Comparison of ENCODE assay signal across 28 cellular contexts in genomic region chr17:45992904-45993303, GRCh38. TPM values are rescaled to one million over a fixed set of nuclear protein-coding genes. Genes with fewer than 3 reads are reported as not detected.
"Had no signal": no experiment of that assay in that cellular context is flagged by ENCODE, and none has a peak within 500 bp of the region (broad histone marks: within the 10 kb centered on the region; RNA-seq: fewer than 3 reads in every experiment).

No MANE protein-coding gene starts in this region.

- ATAC-seq: activated CD8-positive, alpha-beta T cell treated with anti-CD3 and anti-CD28 coated beads, Interleukin-2, amount 10 ng/mL, durations not matched to agents 7 days and 5 days; activated naive CD8-positive, alpha-beta T cell treated with anti-CD3 and anti-CD28 coated beads, Interleukin-2, amount 50 U/mL, for 24 hours; heart right ventricle; natural killer cell treated with Interleukin-12 subunit alpha and Interleukin-12 subunit beta and Interleukin-15 and Interleukin-18, amount 100 ng/mL, for 72 hours; sciatic nerve; stimulated activated naive B cell treated with anti-CD40 and anti-IgM and Interleukin-4, amounts not matched to agents 10 μg/mL and 1 μg/mL and 100 μg/mL, for 72 hours had no signal

- H3K36me3 Mint-ChIP-seq: immature natural killer cell; natural killer cell treated with Interleukin-12 subunit alpha and Interleukin-12 subunit beta and Interleukin-15 and Interleukin-18, amount 100 ng/mL, for 72 hours had no signal

- DNase-seq: activated CD4-positive, alpha-beta T cell treated with anti-CD3 and anti-CD28 coated beads for 1 hour; activated CD4-positive, alpha-beta T cell treated with anti-CD3 and anti-CD28 coated beads, Interleukin-2, amount 50 U/mL, for 1 hour; activated CD8-positive, alpha-beta T cell treated with anti-CD3 and anti-CD28 coated beads, Interleukin-2, amount 10 ng/mL, durations not matched to agents 7 days and 5 days; activated gamma-delta T cell; activated naive CD4-positive, alpha-beta T cell treated with anti-CD3 and anti-CD28 coated beads, Interleukin-2, amount 50 U/mL, for 16 hours; activated naive CD8-positive, alpha-beta T cell treated with anti-CD3 and anti-CD28 coated beads, Interleukin-2, amount 50 U/mL, for 24 hours; effector CD4-positive, alpha-beta T cell; erythroblast; foreskin fibroblast; heart right ventricle; immature natural killer cell; left ventricle myocardium inferior; stimulated activated CD4-positive, alpha-beta T cell treated with anti-CD3 and anti-CD28 coated beads, Interleukin-2, amount 100 ng/mL, for 48 hours; stimulated activated CD8-positive, alpha-beta memory T cell treated with anti-CD3 and anti-CD28 coated beads, Interleukin-4, amount 100 ng/mL, for 48 hours; stimulated activated naive B cell treated with anti-CD40 and anti-IgM and Interleukin-4, amounts not matched to agents 10 μg/mL and 1 μg/mL and 100 μg/mL, for 72 hours; upper lobe of left lung; WERI-Rb-1 had no signal

- H3K4me3 Mint-ChIP-seq: activated CD8-positive, alpha-beta T cell treated with anti-CD3 and anti-CD28 coated beads, Interleukin-2, amount 10 ng/mL, durations not matched to agents 7 days and 5 days; activated naive CD8-positive, alpha-beta T cell treated with anti-CD3 and anti-CD28 coated beads, Interleukin-2, amount 50 U/mL, for 24 hours; activated T-helper 1 cell treated with anti-CD3 and anti-CD28 coated beads, Interleukin-12 subunit alpha, Interleukin-12 subunit beta, Interleukin-2, Interleukin-4 antibody, amounts not matched to agents 30 ng/mL and 10 ng/mL and 1 ng/mL, durations not matched to agents 14 hours and 24 hours and 36 hours; brain; immature natural killer cell; natural killer cell treated with Interleukin-12 subunit alpha and Interleukin-12 subunit beta and Interleukin-15 and Interleukin-18, amount 100 ng/mL, for 72 hours; stimulated activated naive B cell treated with anti-CD40 and anti-IgM and Interleukin-4, amounts not matched to agents 10 μg/mL and 1 μg/mL and 100 μg/mL, for 72 hours had no signal

- H3K36me3 ChIP-seq: heart right ventricle, left ventricle myocardium inferior, thoracic aorta, upper lobe of left lung, WERI-Rb-1 had no signal

- H3K27ac Mint-ChIP-seq: activated CD8-positive, alpha-beta T cell treated with anti-CD3 and anti-CD28 coated beads, Interleukin-2, amount 10 ng/mL, durations not matched to agents 7 days and 5 days; activated naive CD8-positive, alpha-beta T cell treated with anti-CD3 and anti-CD28 coated beads, Interleukin-2, amount 50 U/mL, for 24 hours; activated T-helper 1 cell treated with anti-CD3 and anti-CD28 coated beads, Interleukin-12 subunit alpha, Interleukin-12 subunit beta, Interleukin-2, Interleukin-4 antibody, amounts not matched to agents 30 ng/mL and 10 ng/mL and 1 ng/mL, durations not matched to agents 14 hours and 24 hours and 36 hours; immature natural killer cell; natural killer cell treated with Interleukin-12 subunit alpha and Interleukin-12 subunit beta and Interleukin-15 and Interleukin-18, amount 100 ng/mL, for 72 hours; stimulated activated naive B cell treated with anti-CD40 and anti-IgM and Interleukin-4, amounts not matched to agents 10 μg/mL and 1 μg/mL and 100 μg/mL, for 72 hours had no signal

- H2AFZ ChIP-seq: parathyroid adenoma had no signal

- H3K9me3 Mint-ChIP-seq: activated naive CD8-positive, alpha-beta T cell treated with anti-CD3 and anti-CD28 coated beads, Interleukin-2, amount 50 U/mL, for 24 hours; activated T-helper 1 cell treated with anti-CD3 and anti-CD28 coated beads, Interleukin-12 subunit alpha, Interleukin-12 subunit beta, Interleukin-2, Interleukin-4 antibody, amounts not matched to agents 30 ng/mL and 10 ng/mL and 1 ng/mL, durations not matched to agents 14 hours and 24 hours and 36 hours; brain; immature natural killer cell; natural killer cell treated with Interleukin-12 subunit alpha and Interleukin-12 subunit beta and Interleukin-15 and Interleukin-18, amount 100 ng/mL, for 72 hours; stimulated activated naive B cell treated with anti-CD40 and anti-IgM and Interleukin-4, amounts not matched to agents 10 μg/mL and 1 μg/mL and 100 μg/mL, for 72 hours had no signal

- H3K4me1 ChIP-seq: heart right ventricle, left ventricle myocardium inferior, parathyroid adenoma, upper lobe of left lung had no signal

- H3K79me2 ChIP-seq: parathyroid adenoma had no signal

- H3K27me3 Mint-ChIP-seq: activated naive CD8-positive, alpha-beta T cell treated with anti-CD3 and anti-CD28 coated beads, Interleukin-2, amount 50 U/mL, for 24 hours; natural killer cell treated with Interleukin-12 subunit alpha and Interleukin-12 subunit beta and Interleukin-15 and Interleukin-18, amount 100 ng/mL, for 72 hours; stimulated activated naive B cell treated with anti-CD40 and anti-IgM and Interleukin-4, amounts not matched to agents 10 μg/mL and 1 μg/mL and 100 μg/mL, for 72 hours had no signal

- H3K9me3 ChIP-seq: heart right ventricle, left ventricle myocardium inferior, thoracic aorta, upper lobe of left lung had no signal

- H3K9ac ChIP-seq: parathyroid adenoma had no signal

- H3K27me3 ChIP-seq: heart right ventricle, upper lobe of left lung had no signal

- H3K4me3 ChIP-seq: heart right ventricle, left ventricle myocardium inferior, thoracic aorta, upper lobe of left lung had no signal

- H3K4me1 Mint-ChIP-seq: activated naive CD8-positive, alpha-beta T cell treated with anti-CD3 and anti-CD28 coated beads, Interleukin-2, amount 50 U/mL, for 24 hours; immature natural killer cell; stimulated activated naive B cell treated with anti-CD40 and anti-IgM and Interleukin-4, amounts not matched to agents 10 μg/mL and 1 μg/mL and 100 μg/mL, for 72 hours had no signal

- H3K27ac ChIP-seq: heart right ventricle, left ventricle myocardium inferior, parathyroid adenoma, thoracic aorta, upper lobe of left lung, WERI-Rb-1 had no signal

RNA-seq across cellular contexts. Expression of gene STH, which starts 6.1 kb away (rescaled TPM):
- total RNA-seq: activated CD8-positive, alpha-beta T cell treated with anti-CD3 and anti-CD28 coated beads, Interleukin-2, amount 10 ng/mL, durations not matched to agents 7 days and 5 days; activated T-helper 1 cell treated with anti-CD3 and anti-CD28 coated beads, Interleukin-12 subunit alpha, Interleukin-12 subunit beta, Interleukin-2, Interleukin-4 antibody, amounts not matched to agents 30 ng/mL and 10 ng/mL and 1 ng/mL, durations not matched to agents 14 hours and 24 hours and 36 hours; cardiac septum; chondrocyte; fibroblast of lung; heart right ventricle; kidney epithelial cell; left ventricle myocardium inferior; natural killer cell treated with Interleukin-12 subunit alpha and Interleukin-12 subunit beta and Interleukin-15 and Interleukin-18, amount 100 ng/mL, for 72 hours; sciatic nerve; T-helper 2 cell treated with Interferon-gamma antibody and Interleukin-4, amounts not matched to agents 100 ng/mL and 5 ng/mL, for 36 hours; thoracic aorta; upper lobe of left lung had no signal
- polyA plus RNA-seq: fibroblast of lung, heart right ventricle, immature natural killer cell had no signal
